In genomic region chr5:134527156-134527960, GRCh38 we compare ENCODE assay signal across 1 cellular context.
TF ChIP-seq lines count a peak whose summit lies in the region.

No MANE protein-coding gene starts in this region.

TF ChIP-seq in GM12878, 131 proteins besides CTCF, POLR2A, EP300 and RAD21 (continued from another document):
- TF ChIP-seq ZNF217 (IDR thresholded peaks at IDR 0.05) (0 out of 2 replicates have a peak, but pooled peaks have one; percentile 23), HDAC2 (IDR thresholded peaks at IDR 0.05) (no peak), FOS (IDR thresholded peaks at IDR 0.05; ENCODE audit: borderline replicate concordance, extremely low read depth, insufficient read length) (no peak), IRF3 (IDR thresholded peaks at IDR 0.05) (no peak), NKRF (conservative IDR thresholded peaks at IDR 0.05) (peak; percentile 32), RB1 (IDR thresholded peaks at IDR 0.05; ENCODE audit: borderline replicate concordance) (peak; percentile 68; the same call in 1 of the 2 replicates), IKZF2 (IDR thresholded peaks at IDR 0.05) (peak; percentile 65 to 74), ZNF24 (IDR thresholded peaks at IDR 0.05) (no peak), NBN (IDR thresholded peaks at IDR 0.05) (no peak), CREM (IDR thresholded peaks at IDR 0.05; ENCODE audit: low read depth) (no peak; the same call in 1 of the 2 replicates), MXI1 (IDR thresholded peaks at IDR 0.05; ENCODE audit: low read depth, low read length) (peak; percentile 49), TCF12 (IDR thresholded peaks at IDR 0.05; ENCODE audit: low read depth, low read length) (no peak), CREB1 (IDR thresholded peaks at IDR 0.05; ENCODE audit: low read depth) (no peak), ESRRA (IDR thresholded peaks at IDR 0.05; ENCODE audit: low read length) (no peak), CBX5 (IDR thresholded peaks at IDR 0.05; ENCODE audit: low read depth) (no peak), RCOR1 (conservative IDR thresholded peaks at IDR 0.05; ENCODE audit: low read depth, low read length) (no peak), NR2F1 (conservative IDR thresholded peaks at IDR 0.05) (peak; percentile 49), POLR2AphosphoS5 (IDR thresholded peaks at IDR 0.05; ENCODE audit: low read length) (0 out of 2 replicates have a peak, but pooled peaks have one; percentile 20), SIX5 (IDR thresholded peaks at IDR 0.05; ENCODE audit: low read depth, low read length, severe bottlenecking) (no peak), RUNX3 (IDR thresholded peaks at IDR 0.05; ENCODE audit: low read length) (peak; percentile 47), HCFC1 (IDR thresholded peaks at IDR 0.05; ENCODE audit: low read length) (no peak), TCF3 (IDR thresholded peaks at IDR 0.05; ENCODE audit: borderline replicate concordance, insufficient read depth, low read depth, low read length) (0 out of 2 replicates have a peak, but pooled peaks have one; percentile 1), ZBTB33 (IDR thresholded peaks at IDR 0.05) (no peak), GATAD2B (conservative IDR thresholded peaks at IDR 0.05; ENCODE audit: low read depth) (peak; percentile 83), SMARCA5 (IDR thresholded peaks at IDR 0.05) (peak; percentile 72; the same call in 1 of the 2 replicates), BHLHE40 (IDR thresholded peaks at IDR 0.05; ENCODE audit: borderline replicate concordance in 1 of 2, low read depth in 2 of 2, low read length in 1 of 2) (peak; percentile 19 to 30; a peak in 2 of 4 replicates), PAX8 (IDR thresholded peaks at IDR 0.05) (no peak), EGR1 (IDR thresholded peaks at IDR 0.05; ENCODE audit: borderline replicate concordance in 1 of 2, low read depth in 2 of 2, low read length in 2 of 2) (peak in 1 of 2 experiments; percentile 53; a peak in 1 of 3 replicates), BRCA1 (IDR thresholded peaks at IDR 0.05; ENCODE audit: low read depth, low read length) (no peak), CHD2 (IDR thresholded peaks at IDR 0.05; ENCODE audit: borderline replicate concordance, low read depth, low read length) (no peak), HDGF (IDR thresholded peaks at IDR 0.05) (peak; percentile 90; the same call in 1 of the 2 replicates)
- TF ChIP-seq, protein P1, sequence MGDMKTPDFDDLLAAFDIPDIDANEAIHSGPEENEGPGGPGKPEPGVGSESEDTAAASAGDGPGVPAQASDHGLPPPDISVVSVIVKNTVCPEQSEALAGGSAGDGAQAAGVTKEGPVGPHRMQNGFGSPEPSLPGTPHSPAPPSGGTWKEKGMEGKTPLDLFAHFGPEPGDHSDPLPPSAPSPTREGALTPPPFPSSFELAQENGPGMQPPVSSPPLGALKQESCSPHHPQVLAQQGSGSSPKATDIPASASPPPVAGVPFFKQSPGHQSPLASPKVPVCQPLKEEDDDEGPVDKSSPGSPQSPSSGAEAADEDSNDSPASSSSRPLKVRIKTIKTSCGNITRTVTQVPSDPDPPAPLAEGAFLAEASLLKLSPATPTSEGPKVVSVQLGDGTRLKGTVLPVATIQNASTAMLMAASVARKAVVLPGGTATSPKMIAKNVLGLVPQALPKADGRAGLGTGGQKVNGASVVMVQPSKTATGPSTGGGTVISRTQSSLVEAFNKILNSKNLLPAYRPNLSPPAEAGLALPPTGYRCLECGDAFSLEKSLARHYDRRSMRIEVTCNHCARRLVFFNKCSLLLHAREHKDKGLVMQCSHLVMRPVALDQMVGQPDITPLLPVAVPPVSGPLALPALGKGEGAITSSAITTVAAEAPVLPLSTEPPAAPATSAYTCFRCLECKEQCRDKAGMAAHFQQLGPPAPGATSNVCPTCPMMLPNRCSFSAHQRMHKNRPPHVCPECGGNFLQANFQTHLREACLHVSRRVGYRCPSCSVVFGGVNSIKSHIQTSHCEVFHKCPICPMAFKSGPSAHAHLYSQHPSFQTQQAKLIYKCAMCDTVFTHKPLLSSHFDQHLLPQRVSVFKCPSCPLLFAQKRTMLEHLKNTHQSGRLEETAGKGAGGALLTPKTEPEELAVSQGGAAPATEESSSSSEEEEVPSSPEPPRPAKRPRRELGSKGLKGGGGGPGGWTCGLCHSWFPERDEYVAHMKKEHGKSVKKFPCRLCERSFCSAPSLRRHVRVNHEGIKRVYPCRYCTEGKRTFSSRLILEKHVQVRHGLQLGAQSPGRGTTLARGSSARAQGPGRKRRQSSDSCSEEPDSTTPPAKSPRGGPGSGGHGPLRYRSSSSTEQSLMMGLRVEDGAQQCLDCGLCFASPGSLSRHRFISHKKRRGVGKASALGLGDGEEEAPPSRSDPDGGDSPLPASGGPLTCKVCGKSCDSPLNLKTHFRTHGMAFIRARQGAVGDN (IDR thresholded peaks at IDR 0.05) = 0 out of 2 replicates have a peak, but pooled peaks have one; percentile 7
- TF ChIP-seq, protein P2, sequence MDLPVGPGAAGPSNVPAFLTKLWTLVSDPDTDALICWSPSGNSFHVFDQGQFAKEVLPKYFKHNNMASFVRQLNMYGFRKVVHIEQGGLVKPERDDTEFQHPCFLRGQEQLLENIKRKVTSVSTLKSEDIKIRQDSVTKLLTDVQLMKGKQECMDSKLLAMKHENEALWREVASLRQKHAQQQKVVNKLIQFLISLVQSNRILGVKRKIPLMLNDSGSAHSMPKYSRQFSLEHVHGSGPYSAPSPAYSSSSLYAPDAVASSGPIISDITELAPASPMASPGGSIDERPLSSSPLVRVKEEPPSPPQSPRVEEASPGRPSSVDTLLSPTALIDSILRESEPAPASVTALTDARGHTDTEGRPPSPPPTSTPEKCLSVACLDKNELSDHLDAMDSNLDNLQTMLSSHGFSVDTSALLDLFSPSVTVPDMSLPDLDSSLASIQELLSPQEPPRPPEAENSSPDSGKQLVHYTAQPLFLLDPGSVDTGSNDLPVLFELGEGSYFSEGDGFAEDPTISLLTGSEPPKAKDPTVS (IDR thresholded peaks at IDR 0.05; ENCODE audit: low read depth, low read length) = no peak
- TF ChIP-seq, protein P3, sequence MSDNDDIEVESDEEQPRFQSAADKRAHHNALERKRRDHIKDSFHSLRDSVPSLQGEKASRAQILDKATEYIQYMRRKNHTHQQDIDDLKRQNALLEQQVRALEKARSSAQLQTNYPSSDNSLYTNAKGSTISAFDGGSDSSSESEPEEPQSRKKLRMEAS (IDR thresholded peaks at IDR 0.05; ENCODE audit: low read depth, low read length) = no peak; the same call in 1 of the 2 replicates
